In the genomic region with DNA sequence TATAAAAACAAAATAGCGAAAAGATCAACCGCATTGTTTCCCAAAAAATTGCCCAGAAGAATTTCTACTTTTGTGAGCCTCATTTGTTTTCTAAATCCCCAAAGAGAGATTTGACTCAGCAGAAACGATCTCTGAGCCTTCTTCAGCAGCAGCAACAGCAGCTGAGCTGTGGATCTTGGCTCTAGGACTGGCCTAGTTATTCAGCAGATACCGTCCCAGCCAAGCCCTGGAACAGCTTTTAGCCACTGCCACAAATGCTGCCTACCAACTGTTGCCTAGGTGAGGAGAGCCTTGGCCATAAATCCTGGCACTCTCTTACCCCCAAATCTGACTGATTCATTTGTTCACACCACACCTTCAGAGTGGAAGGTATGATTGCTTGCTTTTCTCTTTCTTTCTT, we compare ENCODE assay signal across 11 cellular contexts.
DNase-seq lines count a peak whose midpoint lies in the region; ATAC-seq and TF ChIP-seq lines count a peak whose summit lies in the region.
"Had no signal": no experiment of that assay in that cellular context is flagged by ENCODE, and none has a peak within 500 bp of the region (broad histone marks: within the 10 kb centered on the region; RNA-seq: fewer than 3 reads in every experiment).

No MANE protein-coding gene starts in this region.

- TF ChIP-seq POLR2A in heart left ventricle (IDR thresholded peaks at IDR 0.05), result no peak

- DNase-seq in DMS 273 treated with DMSO at 0.1 percent for 48 hours (lab: John Stamatoyannopoulos, UW) (peak; percentile 80), amygdala (lab: John Stamatoyannopoulos, UW) (peak in 41 of 56 donors; percentile 2 to 86 (median 28)), heart left ventricle (peak in 4 of 5 donors; percentile 29 to 71 (median 50)), psoas muscle (peak; percentile 43 to 74), NCI-H1694 treated with DMSO at 0.1 percent for 48 hours (lab: John Stamatoyannopoulos, UW) (no peak)
- DNase-seq in activated effector memory CD4-positive, alpha-beta T cell treated with Interleukin-2 at 50 U/mL for 16 hours, result no peak
- DNase-seq: activated CD4-positive, alpha-beta T cell treated with anti-CD3 and anti-CD28 coated beads, Interleukin-2, amount 10 ng/mL, durations not matched to agents 7 days and 5 days; NCI-H510A; upper lobe of left lung had no signal

- WGBS in heart left ventricle, 4 donors, result 41 to 54% (median 47%) methylated on average over 4 of the region's 4 CpGs
- WGBS in psoas muscle, 3 donors, result 16 to 22% (median 22%) methylated on average over 4 of the region's 4 CpGs

- ATAC-seq in heart left ventricle, result peak; percentile 67 to 93 (median 82)
- peak; percentile 95 to 99 (median 96) for ATAC-seq in psoas muscle
- ATAC-seq in GM18498 (IDR thresholded peaks at IDR 0.05; ENCODE audit: unreplicated experiment), result no peak
- ATAC-seq in HG02885 (IDR thresholded peaks at IDR 0.05; ENCODE audit: poor library complexity, unreplicated experiment), result no peak

- intact Hi-C loops in heart left ventricle (cut with DNase I), result no loop called here
- intact Hi-C loops in psoas muscle (cut with DNase I), result loop anchor here in 1 of 2 donors (10.0 kb wide), 1 partner anchor 320 kb away; a partner anchor contains a TSS

- H3K36me3 ChIP-seq in heart left ventricle (no peaks in the 10 kb centered on the region), psoas muscle (ENCODE audit: insufficient read depth in 1 of 2, low read depth in 1 of 2) (no peaks in the 10 kb centered on the region)
- H3K36me3 ChIP-seq: upper lobe of left lung had no signal

- H3K9me3 ChIP-seq in heart left ventricle (no peaks in the 10 kb centered on the region), psoas muscle (no peaks in the 10 kb centered on the region)
- H3K9me3 ChIP-seq: upper lobe of left lung had no signal

- H3K4me3 ChIP-seq in heart left ventricle (no peak overlapping the region), psoas muscle (peak overlapping the region; percentile 53)
- H3K4me3 ChIP-seq: upper lobe of left lung had no signal

- TF ChIP-seq CTCF in heart left ventricle (IDR thresholded peaks at IDR 0.05) (no peak), psoas muscle (IDR thresholded peaks at IDR 0.05) (no peak)

- H3K27me3 ChIP-seq in heart left ventricle, result no peaks in the 10 kb centered on the region
- H3K27me3 ChIP-seq in psoas muscle (ENCODE audit: insufficient read depth in 3 of 3, low read length in 2 of 3), result no peaks in the 10 kb centered on the region
- H3K27me3 ChIP-seq: upper lobe of left lung had no signal

- peak overlapping the region in 1 of 12 donors; percentile 25 for H3K27ac ChIP-seq in heart left ventricle
- peak overlapping the region; percentile 78 for H3K27ac ChIP-seq in psoas muscle
- H3K27ac ChIP-seq: upper lobe of left lung had no signal

- H3K4me1 ChIP-seq in heart left ventricle (peaks cover 0 to 6% (median 0%) of the 10 kb centered on the region in 12 donors), psoas muscle (peaks cover 10% of the 10 kb centered on the region)
- H3K4me1 ChIP-seq: upper lobe of left lung had no signal

Comparison
In these comparisons a context has a peak if more than half of its experiments do, and no peak if none do; other contexts are left out.
1. DNase-seq: peak in DMS 273 treated with DMSO at 0.1 percent for 48 hours (single experiment), amygdala (41 of 56), heart left ventricle (4 of 5) and psoas muscle (2 of 2); none in NCI-H1694 treated with DMSO at 0.1 percent for 48 hours (single experiment) and activated effector memory CD4-positive, alpha-beta T cell treated with Interleukin-2 at 50 U/mL for 16 hours (single experiment).
2. ATAC-seq: peak in heart left ventricle (4 of 4) and psoas muscle (4 of 4); none in GM18498 (single experiment) and HG02885 (single experiment).